In genomic region chr22:49449377-49449776, GRCh38 we compare ENCODE assay signal across 18 cellular contexts.
"Had no signal": no experiment of that assay in that cellular context is flagged by ENCODE, and none has a peak within 500 bp of the region (broad histone marks: within the 10 kb centered on the region; RNA-seq: fewer than 3 reads in every experiment).

No MANE protein-coding gene starts in this region.

- H3K4me3 ChIP-seq: ascending aorta, breast epithelium, esophagus muscularis mucosa, gastroesophageal sphincter, lung, prostate gland, right atrium auricular region had no signal

- H3K4me1 ChIP-seq: ascending aorta, breast epithelium, esophagus muscularis mucosa, gastroesophageal sphincter, prostate gland, right atrium auricular region had no signal

- H3K27me3 ChIP-seq: ascending aorta had no signal

- H3K27ac ChIP-seq: ascending aorta, breast epithelium, esophagus muscularis mucosa, gastroesophageal sphincter, prostate gland, right atrium auricular region had no signal

- H3K9me3 ChIP-seq: ascending aorta, breast epithelium, esophagus muscularis mucosa, gastroesophageal sphincter, prostate gland, right atrium auricular region had no signal

- DNase-seq: activated B cell treated with CpG ODN at 0.5 μM for 24 hours; activated CD4-positive, alpha-beta T cell treated with anti-CD3 and anti-CD28 coated beads for 48 hours; activated CD8-positive, alpha-beta T cell treated with anti-CD3 and anti-CD28 coated beads, Interleukin-2, amount 10 ng/mL, durations not matched to agents 7 days and 5 days; activated naive CD4-positive, alpha-beta T cell treated with anti-CD3 and anti-CD28 coated beads for 36 hours; activated naive CD8-positive, alpha-beta T cell treated with anti-CD3 and anti-CD28 coated beads, Interleukin-2, amount 50 U/mL, for 24 hours; activated T-cell treated with anti-CD3 and anti-CD28 coated beads, Interleukin-2, amount 50 U/mL, for 24 hours; cerebellar nuclear complex; effector CD8-positive, alpha-beta T cell; midbrain; stimulated activated CD4-positive, alpha-beta T cell treated with anti-CD3 and anti-CD28 coated beads, Interleukin-2, amount 100 ng/mL, for 24 hours; stimulated activated naive CD4-positive, alpha-beta T cell treated with Interleukin-2 at 50 U/mL for 16 hours had no signal

- H3K36me3 ChIP-seq: ascending aorta, breast epithelium, esophagus muscularis mucosa, gastroesophageal sphincter, prostate gland, right atrium auricular region had no signal
